ENCODE assay signal across 8 cellular contexts in the genomic region with DNA sequence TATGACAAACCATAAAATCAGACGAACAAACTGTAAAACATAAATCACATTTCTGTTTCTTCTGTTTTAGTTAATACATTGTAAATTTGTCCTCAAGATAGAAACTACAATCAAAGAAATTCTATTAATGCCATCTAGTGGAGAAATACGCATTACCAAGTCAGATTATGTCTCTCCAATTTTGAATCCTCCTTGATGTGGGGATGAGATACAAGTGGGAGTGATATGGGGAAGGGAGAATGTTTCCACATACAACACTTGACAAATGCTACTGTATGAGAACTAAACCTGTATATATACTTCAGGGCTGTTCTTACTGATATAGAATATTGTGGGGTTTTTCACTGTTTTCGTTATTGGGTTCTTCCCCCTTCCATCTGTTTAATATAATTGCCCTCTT. TPM values are rescaled to one million over a fixed set of nuclear protein-coding genes. Genes with fewer than 3 reads are reported as not detected.
DNase-seq lines count a peak whose midpoint lies in the region; ATAC-seq and TF ChIP-seq lines count a peak whose summit lies in the region.

No MANE protein-coding gene starts in this region.

- H3K36me3 Mint-ChIP-seq in chondrocyte (ENCODE audit: low read depth): no peaks in the 10 kb centered on the region

- H3K27ac Mint-ChIP-seq in chondrocyte (ENCODE audit: unreplicated experiment): no peak overlapping the region

- no peaks in the 10 kb centered on the region for H3K27me3 Mint-ChIP-seq in chondrocyte (ENCODE audit: low read depth)

- peak; percentile 91 for DNase-seq in NCI-H510A treated with DMSO at 0.1 percent for 48 hours (lab: John Stamatoyannopoulos, UW)
- DNase-seq in NCI-H510A (lab: John Stamatoyannopoulos, UW): no peak
- peak; percentile 4 for DNase-seq in NCI-H2107 (lab: John Stamatoyannopoulos, UW)
- DNase-seq in chondrocyte (ENCODE audit: low spot score): no peak
- DNase-seq in pons (ENCODE audit: low spot score): peak; percentile 63
- DNase-seq in activated CD4-positive, CD25-positive, alpha-beta regulatory T cell (lab: John Stamatoyannopoulos, UW): no peak
- no peak for DNase-seq in posterior vena cava (ENCODE audit: low spot score)

- no peaks in the 10 kb centered on the region for H3K9me3 Mint-ChIP-seq in chondrocyte (ENCODE audit: low read depth)

- ATAC-seq in GM18868 (IDR thresholded peaks at IDR 0.05; ENCODE audit: unreplicated experiment): no peak

- peak; percentile 85 for TF ChIP-seq CTCF in chondrocyte (IDR thresholded peaks at IDR 0.05)

- intact Hi-C loops in posterior vena cava (cut with DNase I): loop anchor here in 1 of 2 donors (10.0 kb wide), 1 partner anchor 117 kb away; no protein-coding TSS in a partner anchor

- H3K4me3 Mint-ChIP-seq in chondrocyte (ENCODE audit: unreplicated experiment): no peak overlapping the region

- peaks cover 10% of the 10 kb centered on the region for H3K4me1 Mint-ChIP-seq in chondrocyte (ENCODE audit: low read depth)

RNA-seq across cellular contexts. Expression of a gene that starts 2.6 kb away (rescaled TPM):
- total RNA-seq in chondrocyte (0.46 to 0.63 TPM (median 0.62 TPM) in 3 replicates), posterior vena cava (1 to 10 TPM; 2.1 TPM)

Comparison
In these comparisons a context has a peak if more than half of its experiments do, and no peak if none do; other contexts are left out.
1. DNase-seq: peak in NCI-H510A treated with DMSO at 0.1 percent for 48 hours (single experiment), NCI-H2107 (single experiment) and pons (single experiment); none in NCI-H510A (single experiment), chondrocyte (single experiment), activated CD4-positive, CD25-positive, alpha-beta regulatory T cell (0 of 4) and posterior vena cava (single experiment).